Comparison of ENCODE assay signal across 1 cellular context in the genomic region with DNA sequence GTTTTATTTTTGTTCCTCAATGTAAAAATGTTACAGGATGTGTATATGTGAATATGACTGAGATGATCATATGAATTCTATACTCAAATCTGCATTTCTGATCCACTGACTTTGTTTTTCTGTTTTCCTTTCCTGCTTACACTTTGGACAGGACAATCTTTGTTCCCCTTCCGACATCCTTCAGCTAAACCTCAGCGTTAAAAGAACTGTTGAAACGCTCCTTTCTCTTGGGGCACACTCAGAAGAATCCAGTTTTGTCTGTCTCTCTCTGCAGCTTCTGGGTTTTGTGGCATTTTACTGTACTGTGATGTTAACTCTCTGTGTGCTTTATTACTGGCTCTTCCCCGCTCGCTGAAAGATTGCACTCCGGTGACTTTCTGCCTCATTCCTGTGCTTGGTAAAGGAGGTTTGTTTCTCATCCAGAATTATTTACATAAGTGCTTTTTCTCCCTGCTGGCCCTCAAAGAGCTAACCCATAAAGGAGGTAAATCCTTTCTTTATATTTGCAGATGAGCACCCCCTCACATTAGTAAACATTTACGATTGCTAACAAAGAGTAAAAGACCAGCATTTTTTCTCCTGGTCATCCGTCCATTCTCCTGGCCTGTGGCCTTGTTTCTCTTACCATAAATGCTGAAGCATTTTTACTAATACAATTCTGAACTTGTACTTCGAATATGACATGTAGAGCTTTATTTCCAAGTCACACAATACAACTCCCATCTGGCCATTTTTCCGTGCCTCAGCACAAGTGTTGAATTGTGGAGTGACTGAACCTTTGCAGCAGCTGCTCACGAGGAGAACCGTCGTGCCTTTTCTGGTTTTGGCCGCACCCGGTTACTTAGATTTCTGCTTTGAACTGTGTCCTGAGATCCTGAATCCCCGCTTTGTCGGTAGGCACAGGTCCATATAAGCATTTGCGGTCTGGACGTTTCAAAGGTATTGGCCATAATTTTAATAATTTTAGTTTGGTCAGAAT.
TF ChIP-seq lines count a peak whose summit lies in the region.

No MANE protein-coding gene starts in this region.

TF ChIP-seq in HepG2, 621 proteins besides CTCF, POLR2A, EP300 and RAD21 (continued from another document and continues in another):
- peak; percentile 85; the same call in 1 of the 2 replicates for TF ChIP-seq AHDC1 (CRISPR knock-in tag; IDR thresholded peaks at IDR 0.05; ENCODE audit: borderline replicate concordance)
- TF ChIP-seq ZKSCAN1 (IDR thresholded peaks at IDR 0.05; ENCODE audit: low read length): no peak
- TF ChIP-seq HBP1 (CRISPR knock-in tag; IDR thresholded peaks at IDR 0.05; ENCODE audit: low read depth): no peak
- TF ChIP-seq, protein P1, sequence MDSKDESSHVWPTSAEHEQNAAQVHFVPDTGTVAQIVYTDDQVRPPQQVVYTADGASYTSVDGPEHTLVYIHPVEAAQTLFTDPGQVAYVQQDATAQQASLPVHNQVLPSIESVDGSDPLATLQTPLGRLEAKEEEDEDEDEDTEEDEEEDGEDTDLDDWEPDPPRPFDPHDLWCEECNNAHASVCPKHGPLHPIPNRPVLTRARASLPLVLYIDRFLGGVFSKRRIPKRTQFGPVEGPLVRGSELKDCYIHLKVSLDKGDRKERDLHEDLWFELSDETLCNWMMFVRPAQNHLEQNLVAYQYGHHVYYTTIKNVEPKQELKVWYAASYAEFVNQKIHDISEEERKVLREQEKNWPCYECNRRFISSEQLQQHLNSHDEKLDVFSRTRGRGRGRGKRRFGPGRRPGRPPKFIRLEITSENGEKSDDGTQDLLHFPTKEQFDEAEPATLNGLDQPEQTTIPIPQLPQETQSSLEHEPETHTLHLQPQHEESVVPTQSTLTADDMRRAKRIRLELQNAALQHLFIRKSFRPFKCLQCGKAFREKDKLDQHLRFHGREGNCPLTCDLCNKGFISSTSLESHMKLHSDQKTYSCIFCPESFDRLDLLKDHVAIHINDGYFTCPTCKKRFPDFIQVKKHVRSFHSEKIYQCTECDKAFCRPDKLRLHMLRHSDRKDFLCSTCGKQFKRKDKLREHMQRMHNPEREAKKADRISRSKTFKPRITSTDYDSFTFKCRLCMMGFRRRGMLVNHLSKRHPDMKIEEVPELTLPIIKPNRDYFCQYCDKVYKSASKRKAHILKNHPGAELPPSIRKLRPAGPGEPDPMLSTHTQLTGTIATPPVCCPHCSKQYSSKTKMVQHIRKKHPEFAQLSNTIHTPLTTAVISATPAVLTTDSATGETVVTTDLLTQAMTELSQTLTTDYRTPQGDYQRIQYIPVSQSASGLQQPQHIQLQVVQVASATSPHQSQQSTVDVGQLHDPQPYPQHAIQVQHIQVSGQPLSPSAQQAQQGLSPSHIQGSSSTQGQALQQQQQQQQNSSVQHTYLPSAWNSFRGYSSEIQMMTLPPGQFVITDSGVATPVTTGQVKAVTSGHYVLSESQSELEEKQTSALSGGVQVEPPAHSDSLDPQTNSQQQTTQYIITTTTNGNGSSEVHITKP (CRISPR knock-in tag; IDR thresholded peaks at IDR 0.05; ENCODE audit: low read depth): no peak
- peak; percentile 99 for TF ChIP-seq FOXA3 (CRISPR knock-in tag; IDR thresholded peaks at IDR 0.05)
- no peak for TF ChIP-seq IKZF4 (CRISPR knock-in tag; IDR thresholded peaks at IDR 0.05; ENCODE audit: borderline replicate concordance, low read depth, not compliant biosample characterization)
- TF ChIP-seq MIER2 (CRISPR knock-in tag; IDR thresholded peaks at IDR 0.05): no peak
- TF ChIP-seq XBP1 (CRISPR knock-in tag; IDR thresholded peaks at IDR 0.05): no peak
- no peak for TF ChIP-seq BCLAF1 (IDR thresholded peaks at IDR 0.05)
- TF ChIP-seq TAF1 (CRISPR knock-in tag; IDR thresholded peaks at IDR 0.05): no peak
- TF ChIP-seq MAFK (conservative IDR thresholded peaks at IDR 0.05 in 1 of 2, IDR thresholded peaks at IDR 0.05 in 1 of 2; ENCODE audit: low read length in 2 of 2): no peak
- TF ChIP-seq ZNF407 (CRISPR knock-in tag; IDR thresholded peaks at IDR 0.05; ENCODE audit: not compliant biosample characterization): no peak
- no peak for TF ChIP-seq ZBTB14 (CRISPR knock-in tag; IDR thresholded peaks at IDR 0.05)
